ENCODE assay signal across 28 cellular contexts in genomic region chr3:181796641-181797040, GRCh38.
"Had no signal": no experiment of that assay in that cellular context is flagged by ENCODE, and none has a peak within 500 bp of the region (broad histone marks: within the 10 kb centered on the region; RNA-seq: fewer than 3 reads in every experiment).

No MANE protein-coding gene starts in this region.

- H3K4me1 Mint-ChIP-seq: mesothelial cell of epicardium; naive B cell; stimulated activated effector memory CD8-positive, alpha-beta T cell treated with anti-CD3 and anti-CD28 coated beads, Interleukin-12 subunit alpha, Interleukin-12 subunit beta, amount 100 ng/mL, for 72 hours had no signal

- H3K36me3 ChIP-seq: esophagus squamous epithelium, heart right ventricle, prostate gland, right atrium auricular region, stomach, thyroid gland, vagina had no signal

- H3K27ac ChIP-seq: dorsolateral prefrontal cortex, esophagus squamous epithelium, heart right ventricle, prostate gland, right atrium auricular region, stomach, thyroid gland, vagina had no signal

- H3K4me2 ChIP-seq: smooth muscle cell had no signal

- H3K27me3 ChIP-seq: esophagus squamous epithelium, right atrium auricular region, stomach, thyroid gland, vagina had no signal

- H3K27ac Mint-ChIP-seq: mesothelial cell of epicardium; natural killer cell treated with Interleukin-12 subunit alpha and Interleukin-12 subunit beta and Interleukin-15 and Interleukin-18, amount 100 ng/mL, for 72 hours; stimulated activated effector memory CD8-positive, alpha-beta T cell treated with anti-CD3 and anti-CD28 coated beads, Interleukin-12 subunit alpha, Interleukin-12 subunit beta, amount 100 ng/mL, for 72 hours had no signal

- FAIRE-seq: colon, keratinocyte had no signal

- H3K9me3 Mint-ChIP-seq: mesothelial cell of epicardium; natural killer cell treated with Interleukin-12 subunit alpha and Interleukin-12 subunit beta and Interleukin-15 and Interleukin-18, amount 100 ng/mL, for 72 hours had no signal

- H3K27me3 Mint-ChIP-seq: naive B cell; natural killer cell treated with Interleukin-12 subunit alpha and Interleukin-12 subunit beta and Interleukin-15 and Interleukin-18, amount 100 ng/mL, for 72 hours had no signal

- ATAC-seq: heart right ventricle; mucosa of descending colon; natural killer cell treated with Interleukin-12 subunit alpha and Interleukin-12 subunit beta and Interleukin-15 and Interleukin-18, amount 100 ng/mL, for 72 hours; sciatic nerve; stimulated activated effector memory CD8-positive, alpha-beta T cell treated with anti-CD3 and anti-CD28 coated beads, Interleukin-12 subunit alpha, Interleukin-12 subunit beta, amount 100 ng/mL, for 72 hours had no signal

- H3K4me1 ChIP-seq: heart right ventricle, prostate gland, right atrium auricular region, thyroid gland, vagina had no signal

- H3K4me3 ChIP-seq: dorsolateral prefrontal cortex, esophagus squamous epithelium, heart right ventricle, lung, mucosa of descending colon, prostate gland, right atrium auricular region, smooth muscle cell, stomach, thyroid gland, vagina had no signal

- H3K4me3 Mint-ChIP-seq: mesothelial cell of epicardium; naive B cell; natural killer cell treated with Interleukin-12 subunit alpha and Interleukin-12 subunit beta and Interleukin-15 and Interleukin-18, amount 100 ng/mL, for 72 hours; stimulated activated effector memory CD8-positive, alpha-beta T cell treated with anti-CD3 and anti-CD28 coated beads, Interleukin-12 subunit alpha, Interleukin-12 subunit beta, amount 100 ng/mL, for 72 hours had no signal

- H3K36me3 Mint-ChIP-seq: mesothelial cell of epicardium; naive B cell; natural killer cell treated with Interleukin-12 subunit alpha and Interleukin-12 subunit beta and Interleukin-15 and Interleukin-18, amount 100 ng/mL, for 72 hours; stimulated activated effector memory CD8-positive, alpha-beta T cell treated with anti-CD3 and anti-CD28 coated beads, Interleukin-12 subunit alpha, Interleukin-12 subunit beta, amount 100 ng/mL, for 72 hours had no signal

- H3K9me3 ChIP-seq: esophagus squamous epithelium, heart right ventricle, mucosa of descending colon, prostate gland, right atrium auricular region, stomach, thyroid gland, vagina had no signal

- DNase-seq: dorsolateral prefrontal cortex; effector CD4-positive, alpha-beta T cell; esophagus squamous epithelium; glutamatergic neuron; heart right ventricle; hippocampal formation; mesenchymal stem cell; mucosa of descending colon; naive B cell; nucleus accumbens; stimulated activated CD4-positive, alpha-beta T cell treated with anti-CD3 and anti-CD28 coated beads, Interleukin-12 subunit alpha, Interleukin-12 subunit beta, amount 100 ng/mL, for 4 hours; stimulated activated CD4-positive, alpha-beta T cell treated with anti-CD3 and anti-CD28 coated beads, Interleukin-1b, Interleukin-23, amount 100 ng/mL, for 48 hours; stimulated activated CD4-positive, alpha-beta T cell treated with anti-CD3 and anti-CD28 coated beads, Interleukin-4, amount 100 ng/mL, for 24 hours; stimulated activated naive CD4-positive, alpha-beta T cell treated with Interleukin-2 at 50 U/mL for 16 hours; stomach; thyroid gland; trophoblast cell had no signal
